Comparison of ENCODE assay signal across 13 cellular contexts in genomic region chr4:17276821-17277220, GRCh38.
DNase-seq lines count a peak whose midpoint lies in the region; ATAC-seq and TF ChIP-seq lines count a peak whose summit lies in the region.
"Had no signal": no experiment of that assay in that cellular context is flagged by ENCODE, and none has a peak within 500 bp of the region (broad histone marks: within the 10 kb centered on the region; RNA-seq: fewer than 3 reads in every experiment).

No MANE protein-coding gene starts in this region.

- H3K27ac Mint-ChIP-seq in activated CD4-positive, alpha-beta memory T cell treated with anti-CD3 and anti-CD28 coated beads, Interleukin-2, amount 10 ng/mL, durations not matched to agents 7 days and 5 days, result no peak overlapping the region

- CTCF ChIA-PET in activated CD4-positive, alpha-beta memory T cell treated with anti-CD3 and anti-CD28 coated beads, Interleukin-2, amount 10 ng/mL, durations not matched to agents 7 days and 5 days (lab: Charles Lee), result no interaction called here

- peak overlapping the region; percentile 75 for H2AFZ ChIP-seq in ACC112 (ENCODE audit: low read length, unreplicated experiment)

- no peak for ATAC-seq in GM19328 (IDR thresholded peaks at IDR 0.05; ENCODE audit: unreplicated experiment)
- ATAC-seq: Panc1 had no signal

- H3K27me3 Mint-ChIP-seq in activated CD4-positive, alpha-beta memory T cell treated with anti-CD3 and anti-CD28 coated beads, Interleukin-2, amount 10 ng/mL, durations not matched to agents 7 days and 5 days, result peaks cover 3% of the 10 kb centered on the region

- H3K27ac ChIP-seq in ACC112 (ENCODE audit: low read depth, low read length), result no peak overlapping the region

- peaks cover 4% of the 10 kb centered on the region for H3K4me1 ChIP-seq in ACC112 (ENCODE audit: control insufficient read depth, insufficient read depth, low read length, unreplicated experiment)
- H3K4me1 ChIP-seq: upper lobe of left lung had no signal

- DNase-seq in MV-4-11 (lab: John Stamatoyannopoulos, UW) (peak; percentile 20), fibroblast of mammary gland (ENCODE audit: low read depth) (peak; percentile 50), mucosa of gallbladder (ENCODE audit: low spot score) (peak; percentile 13), NCI-H748 treated with DMSO at 0.1 percent for 48 hours (lab: John Stamatoyannopoulos, UW) (no peak), T-helper 1 cell (no peak)
- DNase-seq in activated CD4-positive, alpha-beta memory T cell treated with anti-CD3 and anti-CD28 coated beads, Interleukin-2, amount 10 ng/mL, durations not matched to agents 7 days and 5 days, result no peak
- DNase-seq: activated CD8-positive, alpha-beta memory T cell treated with anti-CD3 and anti-CD28 coated beads, Interleukin-2, amount 50 U/mL, for 48 hours; DND-41; NCI-H226 had no signal

- H3K4me3 ChIP-seq in ACC112 (ENCODE audit: low read depth, low read length) (0 out of 2 replicates have a peak overlapping the region, but pooled peaks have one; percentile 27), fibroblast of mammary gland (ENCODE audit: control insufficient read depth, low read depth, low read length) (no peak overlapping the region)
- H3K4me3 ChIP-seq: upper lobe of left lung had no signal

- no peaks in the 10 kb centered on the region for H3K4me1 Mint-ChIP-seq in activated CD4-positive, alpha-beta memory T cell treated with anti-CD3 and anti-CD28 coated beads, Interleukin-2, amount 10 ng/mL, durations not matched to agents 7 days and 5 days

- TF ChIP-seq CTCF in fibroblast of mammary gland (conservative IDR thresholded peaks at IDR 0.05; ENCODE audit: control insufficient read depth, insufficient read depth, low read depth, low read length), result no peak

- POLR2A ChIA-PET in activated CD4-positive, alpha-beta memory T cell treated with anti-CD3 and anti-CD28 coated beads, Interleukin-2, amount 10 ng/mL, durations not matched to agents 7 days and 5 days (lab: Charles Lee), result no interaction called here

- no peaks in the 10 kb centered on the region for H3K9me3 Mint-ChIP-seq in activated CD4-positive, alpha-beta memory T cell treated with anti-CD3 and anti-CD28 coated beads, Interleukin-2, amount 10 ng/mL, durations not matched to agents 7 days and 5 days

- no peak overlapping the region for H3K4me3 Mint-ChIP-seq in activated CD4-positive, alpha-beta memory T cell treated with anti-CD3 and anti-CD28 coated beads, Interleukin-2, amount 10 ng/mL, durations not matched to agents 7 days and 5 days

- H3K27me3 ChIP-seq in ACC112 (ENCODE audit: insufficient read depth, low read length), result no peaks in the 10 kb centered on the region
- H3K27me3 ChIP-seq: upper lobe of left lung had no signal

- H3K79me2 ChIP-seq in ACC112 (ENCODE audit: control insufficient read depth, insufficient read depth, low read length, unreplicated experiment), result no peaks in the 10 kb centered on the region

- no peaks in the 10 kb centered on the region for H3K36me3 Mint-ChIP-seq in activated CD4-positive, alpha-beta memory T cell treated with anti-CD3 and anti-CD28 coated beads, Interleukin-2, amount 10 ng/mL, durations not matched to agents 7 days and 5 days (ENCODE audit: low read depth)

- H3K36me3 ChIP-seq in ACC112 (ENCODE audit: insufficient read depth, low read length), result no peaks in the 10 kb centered on the region
- H3K36me3 ChIP-seq: upper lobe of left lung had no signal

Comparison
In these comparisons a context has a peak if more than half of its experiments do, and no peak if none do; other contexts are left out.
1. DNase-seq: peak in MV-4-11 (single experiment), fibroblast of mammary gland (single experiment) and mucosa of gallbladder (single experiment); none in NCI-H748 treated with DMSO at 0.1 percent for 48 hours (single experiment), T-helper 1 cell (0 of 5) and activated CD4-positive, alpha-beta memory T cell treated with anti-CD3 and anti-CD28 coated beads, Interleukin-2, amount 10 ng/mL, durations not matched to agents 7 days and 5 days (single experiment).